In genomic region chr2:20178404-20179178, GRCh38 we compare ENCODE assay signal across 22 cellular contexts. TPM values are rescaled to one million over a fixed set of nuclear protein-coding genes. Genes with fewer than 3 reads are reported as not detected.
DNase-seq lines count a peak whose midpoint lies in the region; ATAC-seq and TF ChIP-seq lines count a peak whose summit lies in the region.
"Had no signal": no experiment of that assay in that cellular context is flagged by ENCODE, and none has a peak within 500 bp of the region (broad histone marks: within the 10 kb centered on the region; RNA-seq: fewer than 3 reads in every experiment).

No MANE protein-coding gene starts in this region.

- no peak overlapping the region for H3K4me3 ChIP-seq in mucosa of descending colon
- H3K4me3 ChIP-seq in stomach: no peak overlapping the region
- H3K4me3 ChIP-seq: coronary artery had no signal

- H3K27ac Mint-ChIP-seq in T-helper 17 cell: peak overlapping the region; percentile 45
- H3K27ac Mint-ChIP-seq in stimulated activated naive B cell treated with anti-CD40 and anti-IgM and Interleukin-4, amounts not matched to agents 10 μg/mL and 1 μg/mL and 100 μg/mL, for 72 hours: no peak overlapping the region
- H3K27ac Mint-ChIP-seq: activated T-cell treated with anti-CD3 and anti-CD28 coated beads, Interleukin-2, amount 50 U/mL, for 24 hours; CD4-positive, CD25-positive, alpha-beta regulatory T cell; endodermal cell had no signal

- no peaks in the 10 kb centered on the region for H3K9me3 Mint-ChIP-seq in stimulated activated naive B cell treated with anti-CD40 and anti-IgM and Interleukin-4, amounts not matched to agents 10 μg/mL and 1 μg/mL and 100 μg/mL, for 72 hours
- H3K9me3 Mint-ChIP-seq: activated T-cell treated with anti-CD3 and anti-CD28 coated beads, Interleukin-2, amount 50 U/mL, for 24 hours; CD4-positive, CD25-positive, alpha-beta regulatory T cell; endodermal cell had no signal

- H3K4me1 ChIP-seq in foreskin keratinocyte (peaks cover 27% of the 10 kb centered on the region), mucosa of descending colon (ENCODE audit: low read depth) (peaks cover 31% of the 10 kb centered on the region), stomach (peaks cover 25 to 51% (median 34%) of the 10 kb centered on the region in 4 donors)

- no peaks in the 10 kb centered on the region for H3K4me1 Mint-ChIP-seq in T-helper 17 cell
- no peaks in the 10 kb centered on the region for H3K4me1 Mint-ChIP-seq in stimulated activated naive B cell treated with anti-CD40 and anti-IgM and Interleukin-4, amounts not matched to agents 10 μg/mL and 1 μg/mL and 100 μg/mL, for 72 hours
- H3K4me1 Mint-ChIP-seq: CD4-positive, CD25-positive, alpha-beta regulatory T cell; endodermal cell had no signal

- H3K9me3 ChIP-seq in T-helper 17 cell (ENCODE audit: control insufficient read depth, low read length, poor library complexity, severe bottlenecking) (no peaks in the 10 kb centered on the region), mucosa of descending colon (no peaks in the 10 kb centered on the region), stomach (no peaks in the 10 kb centered on the region)

- no peak for TF ChIP-seq EP300 in stomach (IDR thresholded peaks at IDR 0.05)

- H3K36me3 ChIP-seq in mucosa of descending colon (ENCODE audit: low read depth): no peaks in the 10 kb centered on the region
- no peaks in the 10 kb centered on the region for H3K36me3 ChIP-seq in stomach
- H3K36me3 ChIP-seq: brain microvascular endothelial cell had no signal

- no peaks in the 10 kb centered on the region for H3K36me3 Mint-ChIP-seq in T-helper 17 cell (ENCODE audit: low read depth)
- H3K36me3 Mint-ChIP-seq in stimulated activated naive B cell treated with anti-CD40 and anti-IgM and Interleukin-4, amounts not matched to agents 10 μg/mL and 1 μg/mL and 100 μg/mL, for 72 hours: no peaks in the 10 kb centered on the region
- H3K36me3 Mint-ChIP-seq: CD4-positive, CD25-positive, alpha-beta regulatory T cell had no signal

- ATAC-seq in T-helper 17 cell: no peak
- no peak for ATAC-seq in foreskin keratinocyte
- peak; percentile 10 for ATAC-seq in mucosa of descending colon
- no peak for ATAC-seq in stimulated activated naive B cell treated with anti-CD40 and anti-IgM and Interleukin-4, amounts not matched to agents 10 μg/mL and 1 μg/mL and 100 μg/mL, for 72 hours (replicated peaks)
- ATAC-seq in GM19035 (IDR thresholded peaks at IDR 0.05; ENCODE audit: unreplicated experiment): no peak
- ATAC-seq: left cardiac atrium, right cardiac atrium had no signal

- DNase-seq in T-helper 17 cell: no peak
- no peak for DNase-seq in foreskin keratinocyte
- DNase-seq in mucosa of descending colon: peak in 1 of 3 donors; percentile 62
- no peak for DNase-seq in stomach
- DNase-seq in NCI-H2227 treated with DMSO at 0.1 percent for 48 hours (lab: John Stamatoyannopoulos, UW): no peak
- DNase-seq in stimulated activated naive B cell treated with anti-CD40 and anti-IgM and Interleukin-4, amounts not matched to agents 10 μg/mL and 1 μg/mL and 100 μg/mL, for 72 hours: no peak
- no peak for DNase-seq in T1000 (lab: John Stamatoyannopoulos, UW)
- DNase-seq: activated CD8-positive, alpha-beta memory T cell treated with anti-CD3 and anti-CD28 coated beads for 24 hours; activated T-cell treated with anti-CD3 and anti-CD28 coated beads, Interleukin-2, amount 50 U/mL, for 24 hours; brain microvascular endothelial cell; CD4-positive, CD25-positive, alpha-beta regulatory T cell; DMS 273 treated with DMSO at 0.1 percent for 48 hours; glutamatergic neuron; KG1; left cardiac atrium; NCI-H146; NCI-H748 treated with DMSO at 0.1 percent for 48 hours; right cardiac atrium; SHP77 had no signal

- H3K4me3 Mint-ChIP-seq in T-helper 17 cell: no peak overlapping the region
- no peak overlapping the region for H3K4me3 Mint-ChIP-seq in stimulated activated naive B cell treated with anti-CD40 and anti-IgM and Interleukin-4, amounts not matched to agents 10 μg/mL and 1 μg/mL and 100 μg/mL, for 72 hours
- H3K4me3 Mint-ChIP-seq: activated T-cell treated with anti-CD3 and anti-CD28 coated beads, Interleukin-2, amount 50 U/mL, for 24 hours; CD4-positive, CD25-positive, alpha-beta regulatory T cell; endodermal cell had no signal

- H3K27me3 Mint-ChIP-seq in T-helper 17 cell: peaks cover 31% of the 10 kb centered on the region
- H3K27me3 Mint-ChIP-seq in stimulated activated naive B cell treated with anti-CD40 and anti-IgM and Interleukin-4, amounts not matched to agents 10 μg/mL and 1 μg/mL and 100 μg/mL, for 72 hours: no peaks in the 10 kb centered on the region
- H3K27me3 Mint-ChIP-seq: activated T-cell treated with anti-CD3 and anti-CD28 coated beads, Interleukin-2, amount 50 U/mL, for 24 hours; CD4-positive, CD25-positive, alpha-beta regulatory T cell had no signal

- intact Hi-C loops in mucosa of descending colon (cut with DNase I, micrococcal nuclease) (no loop called here), stomach (cut with DNase I; ENCODE audit: low total_unique reads) (no loop called here)

- TF ChIP-seq POLR2A in stomach (IDR thresholded peaks at IDR 0.05): no peak

- 43 to 64% (median 53%) methylated on average over 9 to 12 of the region's 12 CpGs for WGBS in stomach, 5 donors

- no peak for TF ChIP-seq CTCF in foreskin keratinocyte (conservative IDR thresholded peaks at IDR 0.05)
- no peak for TF ChIP-seq CTCF in mucosa of descending colon (IDR thresholded peaks at IDR 0.05)
- TF ChIP-seq CTCF in stomach (IDR thresholded peaks at IDR 0.05): no peak

- H3K27me3 ChIP-seq in foreskin keratinocyte: no peaks in the 10 kb centered on the region
- H3K27me3 ChIP-seq in stomach: no peaks in the 10 kb centered on the region
- H3K27me3 ChIP-seq: brain microvascular endothelial cell had no signal

- H3K27ac ChIP-seq in foreskin keratinocyte (peak overlapping the region; percentile 90), stomach (peak overlapping the region in 4 of 5 donors; percentile 0 to 89 (median 85))
- H3K27ac ChIP-seq: brain microvascular endothelial cell, coronary artery had no signal

RNA-seq across cellular contexts. Expression of gene SDC1, which starts 46.3 kb away (rescaled TPM):
- total RNA-seq in T-helper 17 cell (not detected), foreskin keratinocyte (1,300 and 1,305 TPM in 2 replicates), mucosa of descending colon (100 to 1,000 TPM in 2 of 3 donors, 10 to 100 TPM in 1; 65.3 to 170 (median 162) TPM), stomach (100 to 1,000 TPM in 1 of 5 donors, 10 to 100 TPM in 4; 21.0 to 140 (median 57.5) TPM)
- polyA plus RNA-seq in foreskin keratinocyte (824 and 890 TPM in 2 replicates), stomach (10 to 100 TPM; 16.0 to 82.9 (median 32.5) TPM)
- total RNA-seq: CD4-positive, CD25-positive, alpha-beta regulatory T cell had no signal
- polyA plus RNA-seq: CD4-positive, CD25-positive, alpha-beta regulatory T cell had no signal

Comparison
In these comparisons a context has a peak if more than half of its experiments do, and no peak if none do; other contexts are left out.
1. RNA of gene SDC1, which starts 46.3 kb away (total RNA-seq): 1,300 to 1,305 TPM in foreskin keratinocyte, 65.3 to 170 TPM in mucosa of descending colon and 21.0 to 140 TPM in stomach; not detected in T-helper 17 cell; every median in the first group is over 10 times any median in the second.